9 cellular contexts compared by ENCODE assay signal in the genomic region with DNA sequence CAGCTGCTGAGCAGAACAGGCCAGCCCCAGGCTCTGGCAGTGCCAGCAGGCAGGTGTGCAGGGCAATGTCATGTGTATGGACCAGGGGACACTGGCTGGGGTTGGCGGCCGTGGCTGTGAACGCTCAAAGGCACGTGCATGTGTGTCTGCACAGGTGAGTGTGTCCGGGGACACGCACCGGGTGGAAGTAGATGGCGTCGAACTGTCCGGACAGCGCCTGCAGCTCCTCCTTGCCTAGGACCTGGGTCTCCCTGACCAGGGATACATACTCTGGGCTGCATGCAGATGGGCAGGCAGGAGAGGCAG. TPM values are rescaled to one million over a fixed set of nuclear protein-coding genes. Genes with fewer than 3 reads are reported as not detected.
DNase-seq lines count a peak whose midpoint lies in the region; ATAC-seq lines count a peak whose summit lies in the region.
"Had no signal": no experiment of that assay in that cellular context is flagged by ENCODE, and none has a peak within 500 bp of the region (broad histone marks: within the 10 kb centered on the region; RNA-seq: fewer than 3 reads in every experiment).

No MANE protein-coding gene starts in this region.

- H2AFZ ChIP-seq in neuron (ENCODE audit: low read depth, low read length): no peak overlapping the region

- peaks cover 3% of the 10 kb centered on the region for H3K36me3 ChIP-seq in CD4-positive, CD25-positive, alpha-beta regulatory T cell (ENCODE audit: control insufficient read depth, insufficient read depth, low read length)
- H3K36me3 ChIP-seq in MG63 (peaks cover 41% of the 10 kb centered on the region), ectodermal cell (ENCODE audit: control insufficient read depth, insufficient read depth, low read length) (no peaks in the 10 kb centered on the region), neuron (ENCODE audit: insufficient read depth, low read length) (peaks cover 37% of the 10 kb centered on the region)

- H3K27me3 Mint-ChIP-seq in CD4-positive, CD25-positive, alpha-beta regulatory T cell: no peaks in the 10 kb centered on the region

- H3K27ac Mint-ChIP-seq in CD4-positive, CD25-positive, alpha-beta regulatory T cell: no peak overlapping the region

- WGBS in ectodermal cell, 2 experiments: 90% methylated on average over 11 of the region's 11 CpGs

- peaks cover 53% of the 10 kb centered on the region for H3K4me1 ChIP-seq in CD4-positive, CD25-positive, alpha-beta regulatory T cell (ENCODE audit: control insufficient read depth, insufficient read depth, low read length, poor library complexity, severe bottlenecking)
- H3K4me1 ChIP-seq in ectodermal cell (ENCODE audit: control insufficient read depth, insufficient read depth, low read length) (peaks cover 18% of the 10 kb centered on the region), neuron (ENCODE audit: insufficient read depth, low read length) (peaks cover 31% of the 10 kb centered on the region)

- DNase-seq in CD4-positive, CD25-positive, alpha-beta regulatory T cell: no peak
- DNase-seq in MG63: no peak
- no peak for DNase-seq in SW480 (ENCODE audit: low spot score)
- DNase-seq in glomerular visceral epithelial cell (ENCODE audit: extremely low spot score): no peak
- DNase-seq in HUDEP-2 (lab: John Stamatoyannopoulos, UW; ENCODE audit: unreplicated experiment in 76 of 76): no peak
- no peak for DNase-seq in NCI-H748 (lab: John Stamatoyannopoulos, UW; ENCODE audit: unreplicated experiment)
- DNase-seq: NCI-H1417 treated with DMSO at 0.1 percent for 48 hours had no signal

- no peak for ATAC-seq in CD4-positive, CD25-positive, alpha-beta regulatory T cell (ENCODE audit: low read depth in 2 of 2)

- no peaks in the 10 kb centered on the region for H3K36me3 Mint-ChIP-seq in CD4-positive, CD25-positive, alpha-beta regulatory T cell

- H3K4me1 Mint-ChIP-seq in CD4-positive, CD25-positive, alpha-beta regulatory T cell: peaks cover 0 to 25% (median 7%) of the 10 kb centered on the region in 4 donors

- H3K4me3 ChIP-seq in CD4-positive, CD25-positive, alpha-beta regulatory T cell (ENCODE audit: low read depth, low read length): peak overlapping the region; percentile 13
- peak overlapping the region; percentile 68 for H3K4me3 ChIP-seq in MG63
- peak overlapping the region; percentile 53 for H3K4me3 ChIP-seq in ectodermal cell (ENCODE audit: insufficient read depth, low read depth, low read length)
- H3K4me3 ChIP-seq in neuron (ENCODE audit: low read length): peak overlapping the region; percentile 71

- peak overlapping the region; percentile 67 for H3K27ac ChIP-seq in CD4-positive, CD25-positive, alpha-beta regulatory T cell (ENCODE audit: insufficient read depth, low read length, poor library complexity, severe bottlenecking)
- H3K27ac ChIP-seq in ectodermal cell (ENCODE audit: insufficient read depth, low read depth, low read length, poor library complexity, severe bottlenecking): no peak overlapping the region

- H3K9me3 ChIP-seq in CD4-positive, CD25-positive, alpha-beta regulatory T cell (ENCODE audit: control insufficient read depth in 2 of 2, low read length in 2 of 2): no peaks in the 10 kb centered on the region
- no peaks in the 10 kb centered on the region for H3K9me3 ChIP-seq in MG63
- no peaks in the 10 kb centered on the region for H3K9me3 ChIP-seq in ectodermal cell (ENCODE audit: control insufficient read depth, low read length)
- no peaks in the 10 kb centered on the region for H3K9me3 ChIP-seq in neuron (ENCODE audit: low read length)

- H3K4me3 Mint-ChIP-seq in CD4-positive, CD25-positive, alpha-beta regulatory T cell: peak overlapping the region; percentile 52 to 81 (median 79)

- H3K27me3 ChIP-seq in CD4-positive, CD25-positive, alpha-beta regulatory T cell (ENCODE audit: control insufficient read depth, insufficient read depth, low read length): no peaks in the 10 kb centered on the region
- H3K27me3 ChIP-seq in MG63 (no peaks in the 10 kb centered on the region), ectodermal cell (ENCODE audit: control insufficient read depth, insufficient read depth, low read length, poor library complexity, severe bottlenecking) (no peaks in the 10 kb centered on the region), neuron (ENCODE audit: insufficient read depth, low read length) (no peaks in the 10 kb centered on the region)

- H3K9me3 Mint-ChIP-seq in CD4-positive, CD25-positive, alpha-beta regulatory T cell: peaks cover 0 to 1% (median 0%) of the 10 kb centered on the region in 7 donors

RNA-seq across cellular contexts. Expression of a gene that starts 0.9 kb away (rescaled TPM):
- 125 TPM for total RNA-seq in CD4-positive, CD25-positive, alpha-beta regulatory T cell
- polyA plus RNA-seq in CD4-positive, CD25-positive, alpha-beta regulatory T cell: 10 to 100 TPM in 1 of 4 donors, 1 to 10 TPM in 3; 6.0 to 12.5 (median 7.3) TPM
- total RNA-seq in MG63 (2014; rRNA removed; shearing (Covaris generic); ENCODE audit: low replicate concordance): 8.5 and 21.5 TPM in 2 replicates
- 28.3 TPM for polyA plus RNA-seq in ectodermal cell (2013, experiment 1 of 4)
- polyA plus RNA-seq in ectodermal cell (2013, experiment 2 of 4): 30.2 TPM
- polyA plus RNA-seq in ectodermal cell (2013, experiment 3 of 4): 24.7 TPM
- polyA plus RNA-seq in ectodermal cell (2013, experiment 4 of 4): 27.3 TPM

RNA-seq across cellular contexts. Expression of a gene that starts 5.4 kb away (rescaled TPM):
- 132 TPM for total RNA-seq in CD4-positive, CD25-positive, alpha-beta regulatory T cell
- 10 to 100 TPM; 14.0 to 16.3 (median 14.2) TPM for polyA plus RNA-seq in CD4-positive, CD25-positive, alpha-beta regulatory T cell
- 11.8 and 17.2 TPM in 2 replicates for total RNA-seq in MG63 (2014; rRNA removed; shearing (Covaris generic); ENCODE audit: low replicate concordance)
- 39.1 TPM for polyA plus RNA-seq in ectodermal cell (2013, experiment 1 of 4)
- 44.9 TPM for polyA plus RNA-seq in ectodermal cell (2013, experiment 2 of 4)
- 35.3 TPM for polyA plus RNA-seq in ectodermal cell (2013, experiment 3 of 4)
- 37.4 TPM for polyA plus RNA-seq in ectodermal cell (2013, experiment 4 of 4)

RNA-seq across cellular contexts. Expression of a gene that starts 11.3 kb away (rescaled TPM):
- total RNA-seq in CD4-positive, CD25-positive, alpha-beta regulatory T cell: 2.0 TPM
- polyA plus RNA-seq in CD4-positive, CD25-positive, alpha-beta regulatory T cell: under 1 TPM in 2 of 4 donors, not detected in 2; 0.03 to 0.05 TPM
- total RNA-seq in MG63 (2014; rRNA removed; shearing (Covaris generic); ENCODE audit: low replicate concordance): 54.4 and 58.0 TPM in 2 replicates
- polyA plus RNA-seq in ectodermal cell (2013, experiment 1 of 4): 27.0 TPM
- polyA plus RNA-seq in ectodermal cell (2013, experiment 2 of 4): 28.0 TPM
- 22.2 TPM for polyA plus RNA-seq in ectodermal cell (2013, experiment 3 of 4)
- 21.6 TPM for polyA plus RNA-seq in ectodermal cell (2013, experiment 4 of 4)

RNA-seq across cellular contexts. Expression of a gene that starts 20.0 kb away (rescaled TPM):
- 9.3 TPM for total RNA-seq in CD4-positive, CD25-positive, alpha-beta regulatory T cell
- under 1 TPM; 0.10 to 0.52 (median 0.21) TPM for polyA plus RNA-seq in CD4-positive, CD25-positive, alpha-beta regulatory T cell
- 15.0 and 27.8 TPM in 2 replicates for total RNA-seq in MG63 (2014; rRNA removed; shearing (Covaris generic); ENCODE audit: low replicate concordance)
- 2.2 TPM for polyA plus RNA-seq in ectodermal cell (2013, experiment 1 of 4)
- polyA plus RNA-seq in ectodermal cell (2013, experiment 2 of 4): 2.1 TPM
- polyA plus RNA-seq in ectodermal cell (2013, experiment 3 of 4): 2.6 TPM
- 3.1 TPM for polyA plus RNA-seq in ectodermal cell (2013, experiment 4 of 4)

RNA-seq across cellular contexts. Expression of a gene that starts 49.4 kb away (rescaled TPM):
- 31.9 TPM for total RNA-seq in CD4-positive, CD25-positive, alpha-beta regulatory T cell
- polyA plus RNA-seq in CD4-positive, CD25-positive, alpha-beta regulatory T cell: 1 to 10 TPM; 1.8 to 6.5 (median 3.3) TPM
- total RNA-seq in MG63 (2014; rRNA removed; shearing (Covaris generic); ENCODE audit: low replicate concordance): 6.5 and 13.8 TPM in 2 replicates
- 21.4 TPM for polyA plus RNA-seq in ectodermal cell (2013, experiment 1 of 4)
- 17.0 TPM for polyA plus RNA-seq in ectodermal cell (2013, experiment 2 of 4)
- 15.9 TPM for polyA plus RNA-seq in ectodermal cell (2013, experiment 3 of 4)
- polyA plus RNA-seq in ectodermal cell (2013, experiment 4 of 4): 17.0 TPM

Comparison
In these comparisons a context has a peak if more than half of its experiments do, and no peak if none do; other contexts are left out.
1. H3K4me3 ChIP-seq: peak in every context shown above with its lines; median percentile 71 in neuron; 68 in MG63; 53 in ectodermal cell; 13 in CD4-positive, CD25-positive, alpha-beta regulatory T cell.
2. RNA of a gene that starts 11.3 kb away (total RNA-seq): 54.4 to 58.0 TPM in MG63; 2.0 TPM in CD4-positive, CD25-positive, alpha-beta regulatory T cell (single experiment); every median in the first group is over 10 times any median in the second.